Comparison of ENCODE assay signal across 1 cellular context in genomic region chr14:88170333-88170732, GRCh38.
TF ChIP-seq lines count a peak whose summit lies in the region.

No MANE protein-coding gene starts in this region.

TF ChIP-seq in HepG2, 621 proteins besides CTCF, POLR2A, EP300 and RAD21 (continued from another document):
- TF ChIP-seq AHDC1 (CRISPR knock-in tag; IDR thresholded peaks at IDR 0.05; ENCODE audit: borderline replicate concordance) (no peak), FOXP1 (IDR thresholded peaks at IDR 0.05) (peak; percentile 69; the same call in 1 of the 2 replicates), FOXP1 (CRISPR knock-in tag; IDR thresholded peaks at IDR 0.05) (peak; percentile 57; the same call in 1 of the 2 replicates), GLMP (CRISPR knock-in tag; IDR thresholded peaks at IDR 0.05; ENCODE audit: borderline replicate concordance) (no peak), FOXA3 (CRISPR knock-in tag; IDR thresholded peaks at IDR 0.05) (peak; percentile 69; the same call in 1 of the 2 replicates), ZNF841 (CRISPR knock-in tag; IDR thresholded peaks at IDR 0.05; ENCODE audit: borderline replicate concordance) (no peak)
